16 cellular contexts compared by ENCODE assay signal in genomic region chr13:46609052-46609451, GRCh38. TPM values are rescaled to one million over a fixed set of nuclear protein-coding genes. Genes with fewer than 3 reads are reported as not detected.
A peak's percentile ranks its signal among the peaks of the same experiment; 100 is the strongest.
DNase-seq lines count a peak whose midpoint lies in the region; ATAC-seq, FAIRE-seq and TF ChIP-seq lines count a peak whose summit lies in the region.
"Had no signal": no experiment of that assay in that cellular context is flagged by ENCODE, and none has a peak within 500 bp of the region (broad histone marks: within the 10 kb centered on the region; RNA-seq: fewer than 3 reads in every experiment).

No MANE protein-coding gene starts in this region.

- H3K4me1 Mint-ChIP-seq in nephron = peaks cover 57% of the 10 kb centered on the region

- no peaks in the 10 kb centered on the region for H3K36me3 Mint-ChIP-seq in nephron (ENCODE audit: low read depth)
- H3K36me3 Mint-ChIP-seq: CD8-positive, alpha-beta memory T cell had no signal

- TF ChIP-seq CTCF in bronchial epithelial cell (IDR thresholded peaks at IDR 0.05; ENCODE audit: insufficient read depth, low read length, severe bottlenecking) (no peak), nephron (IDR thresholded peaks at IDR 0.05; ENCODE audit: unreplicated experiment in 3 of 3) (no peak), brain microvascular endothelial cell (IDR thresholded peaks at IDR 0.05; ENCODE audit: low read depth, low read length, missing control alignments) (no peak)

- no peaks in the 10 kb centered on the region for H3K9me3 ChIP-seq in BLaER1
- H3K9me3 ChIP-seq: BE2C had no signal

- no peaks in the 10 kb centered on the region for H3K27me3 Mint-ChIP-seq in nephron (ENCODE audit: low read depth)
- H3K27me3 Mint-ChIP-seq: CD8-positive, alpha-beta memory T cell had no signal

- no peak for TF ChIP-seq POLR2A in GM12892 (IDR thresholded peaks at IDR 0.05; ENCODE audit: low read depth, low read length)

- no peak for ATAC-seq in GM19467 (IDR thresholded peaks at IDR 0.05; ENCODE audit: unreplicated experiment)

- H3K4me2 ChIP-seq in BLaER1 = peak overlapping the region; percentile 54; the same call in 1 of the 2 replicates

- in situ Hi-C loops in brain microvascular endothelial cell (cut with HindIII; ENCODE audit: low pct_ligation_motif_present, low sequenced_read_pairs) = no loop called here

- H3K27ac Mint-ChIP-seq in nephron = peak overlapping the region; percentile 66 to 73 (median 72)

- H3K36me3 ChIP-seq in BLaER1 (peaks cover 6% of the 10 kb centered on the region; the same call in 1 of the 2 replicates), bronchial epithelial cell (ENCODE audit: control insufficient read depth, insufficient read depth, low read length) (no peaks in the 10 kb centered on the region), brain microvascular endothelial cell (replicated peaks) (no peaks in the 10 kb centered on the region)
- H3K36me3 ChIP-seq: BE2C had no signal

- peaks cover 71% of the 10 kb centered on the region for H3K4me1 ChIP-seq in BLaER1

- peaks cover 48% of the 10 kb centered on the region; the same call in 1 of the 2 replicates for H4K20me1 ChIP-seq in BLaER1

- H3K4me3 ChIP-seq in BLaER1 = no peak overlapping the region
- H3K4me3 ChIP-seq in bronchial epithelial cell (ENCODE audit: low read depth, low read length) = no peak overlapping the region
- H3K4me3 ChIP-seq in brain microvascular endothelial cell (ENCODE audit: low read depth, low read length) = no peak overlapping the region
- H3K4me3 ChIP-seq: GM23248 had no signal

- no peak overlapping the region for H3K9ac ChIP-seq in BLaER1
- H3K9ac ChIP-seq: GM23248 had no signal

- H3K27ac ChIP-seq in BLaER1 (no peak overlapping the region), brain microvascular endothelial cell (no peak overlapping the region)
- H3K27ac ChIP-seq: GM23248 had no signal

- H3K4me3 Mint-ChIP-seq in nephron = no peak overlapping the region
- H3K4me3 Mint-ChIP-seq: CD8-positive, alpha-beta memory T cell had no signal

- FAIRE-seq in GM12892 (lab: Jason Lieb, UNC) = peak; percentile 54
- peak; percentile 50 for FAIRE-seq in bronchial epithelial cell (lab: Jason Lieb, UNC)
- FAIRE-seq: HTR-8/SVneo had no signal

- H3K9me3 Mint-ChIP-seq in nephron = no peaks in the 10 kb centered on the region
- H3K9me3 Mint-ChIP-seq: CD8-positive, alpha-beta memory T cell had no signal

- H3K27me3 ChIP-seq in BLaER1 = no peaks in the 10 kb centered on the region
- no peaks in the 10 kb centered on the region for H3K27me3 ChIP-seq in bronchial epithelial cell (ENCODE audit: control insufficient read depth, insufficient read depth, low read length)
- no peaks in the 10 kb centered on the region for H3K27me3 ChIP-seq in brain microvascular endothelial cell (replicated peaks)
- H3K27me3 ChIP-seq: BE2C had no signal

- DNase-seq in GM12892 (ENCODE audit: insufficient read length) (no peak), bronchial epithelial cell (ENCODE audit: low read depth) (no peak), inferior parietal cortex (ENCODE audit: extremely low spot score) (no peak), brain microvascular endothelial cell (no peak)
- DNase-seq: ACHN; BE2C; CD8-positive, alpha-beta memory T cell; EL; GM23248; NCI-H1436 treated with DMSO at 0.1 percent for 48 hours; OCI-M1; RPMI8226 had no signal

RNA-seq across cellular contexts. Expression of gene LRCH1, which starts 56.1 kb away (rescaled TPM):
- 27.9 TPM for polyA plus RNA-seq in GM12892 (2012; ENCODE audit: missing spikeins)
- total RNA-seq in bronchial epithelial cell = 3.4 and 4.7 TPM in 2 replicates
